ENCODE assay signal across 8 cellular contexts in the genomic region with DNA sequence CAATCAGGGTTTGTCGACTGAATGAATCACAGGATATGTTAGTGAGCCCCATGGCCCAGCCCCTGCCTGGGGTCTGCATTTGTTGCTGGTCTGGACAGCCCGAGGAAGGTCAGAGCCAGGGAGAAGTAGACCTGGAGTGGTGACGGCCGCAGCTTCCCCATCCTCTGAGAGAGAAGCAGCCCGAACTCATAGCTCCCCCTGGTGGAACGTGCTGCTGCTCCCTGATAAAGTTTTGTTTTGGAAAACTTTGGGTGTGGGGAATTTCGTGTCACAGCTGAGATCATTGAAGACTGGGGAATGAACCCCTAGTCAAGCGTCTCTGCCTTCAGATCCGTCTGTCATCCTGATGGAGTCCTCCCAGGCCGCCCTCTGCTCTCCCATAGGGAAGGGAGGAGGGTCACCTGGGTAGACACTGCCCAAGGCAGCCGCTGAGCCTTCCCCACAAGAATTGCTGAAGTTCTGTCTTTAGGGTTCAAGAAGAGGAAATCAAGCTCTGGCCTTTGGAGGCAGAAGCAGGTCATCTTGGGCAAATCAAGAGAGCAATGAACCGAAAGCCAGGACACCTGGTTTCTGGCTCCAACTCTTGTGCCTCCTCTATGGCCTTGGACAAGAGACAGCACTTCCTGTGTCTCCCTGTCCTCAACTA.
DNase-seq lines count a peak whose midpoint lies in the region; ATAC-seq and TF ChIP-seq lines count a peak whose summit lies in the region.

No MANE protein-coding gene starts in this region.

- no peak overlapping the region for H3K23ac ChIP-seq in mesenchymal stem cell (ENCODE audit: low read length in 2 of 2)

- peaks cover 6% of the 10 kb centered on the region for H3K27me3 Mint-ChIP-seq in CD4-positive, alpha-beta T cell

- no peak overlapping the region for H2AK5ac ChIP-seq in mesenchymal stem cell (ENCODE audit: low read length, severe bottlenecking)

- no peak overlapping the region for H2AFZ ChIP-seq in mesenchymal stem cell (ENCODE audit: low read depth, low read length)

- H3K9ac ChIP-seq in mesenchymal stem cell (ENCODE audit: low read length): no peak overlapping the region

- peaks cover 2% of the 10 kb centered on the region for H3K4me1 ChIP-seq in mesenchymal stem cell (ENCODE audit: control insufficient read depth, insufficient read depth, low read depth, low read length)

- H4K8ac ChIP-seq in mesenchymal stem cell (ENCODE audit: low read length): no peak overlapping the region

- H4K91ac ChIP-seq in mesenchymal stem cell (ENCODE audit: low read length): no peak overlapping the region

- no peaks in the 10 kb centered on the region for H3K36me3 Mint-ChIP-seq in CD4-positive, alpha-beta T cell (ENCODE audit: low read depth)

- no peak overlapping the region for H3K4me2 ChIP-seq in mesenchymal stem cell (ENCODE audit: low read length, poor library complexity, severe bottlenecking)

- no peak overlapping the region for H2BK12ac ChIP-seq in mesenchymal stem cell (ENCODE audit: low read length in 2 of 2)

- CTCF ChIA-PET in CD4-positive, alpha-beta T cell (lab: Charles Lee): no interaction called here

- H3K4ac ChIP-seq in mesenchymal stem cell (ENCODE audit: low read depth in 1 of 2, low read length in 2 of 2): no peak overlapping the region

- POLR2A ChIA-PET in CD4-positive, alpha-beta T cell (lab: Charles Lee): no interaction called here

- no peaks in the 10 kb centered on the region for H3K4me1 Mint-ChIP-seq in CD4-positive, alpha-beta T cell (ENCODE audit: low read depth)

- no peaks in the 10 kb centered on the region for H3K9me3 ChIP-seq in mesenchymal stem cell (ENCODE audit: control insufficient read depth, low read length)
- H3K9me3 ChIP-seq in CD4-positive, alpha-beta T cell (ENCODE audit: control insufficient read depth, low read length): no peaks in the 10 kb centered on the region

- no peaks in the 10 kb centered on the region for H3K79me1 ChIP-seq in mesenchymal stem cell (replicated peaks; ENCODE audit: low read length, poor library complexity, severe bottlenecking)

- intact Hi-C loops in CD4-positive, alpha-beta T cell (cut with DNase I, micrococcal nuclease): no loop called here

- ATAC-seq in HG03571 (IDR thresholded peaks at IDR 0.05; ENCODE audit: unreplicated experiment) (no peak), HG02678 (IDR thresholded peaks at IDR 0.05; ENCODE audit: unreplicated experiment) (no peak)
- no peak for ATAC-seq in CD4-positive, alpha-beta T cell (ENCODE audit: poor library complexity)

- no peaks in the 10 kb centered on the region for H3K9me3 Mint-ChIP-seq in CD4-positive, alpha-beta T cell

- H3K36me3 ChIP-seq in mesenchymal stem cell (ENCODE audit: control insufficient read depth in 1 of 2, insufficient read depth in 2 of 2, low read depth in 1 of 2, low read length in 2 of 2): no peaks in the 10 kb centered on the region

- WGBS in mesenchymal stem cell: 33% methylated on average over 12 of the region's 12 CpGs

- H2BK120ac ChIP-seq in mesenchymal stem cell (ENCODE audit: low read depth, low read length): no peak overlapping the region

- DNase-seq in NCI-H2081 (lab: John Stamatoyannopoulos, UW) (peak; percentile 17 to 34), NCI-H2081 treated with DMSO at 0.1 percent for 48 hours (lab: John Stamatoyannopoulos, UW) (no peak), NAMALWA (ENCODE audit: low spot score) (peak; percentile 8), dermis microvascular lymphatic vessel endothelial cell (ENCODE audit: low read depth in 2 of 2) (peak; percentile 7 to 53), mesenchymal stem cell (peak; percentile 58)
- DNase-seq in CD4-positive, alpha-beta T cell: no peak

- TF ChIP-seq CTCF in CD4-positive, alpha-beta T cell (IDR thresholded peaks at IDR 0.05): no peak

- no peak overlapping the region for H3K4me3 ChIP-seq in mesenchymal stem cell (ENCODE audit: insufficient read depth in 1 of 2, low read depth in 1 of 2, low read length in 2 of 2)

- H3K4me3 Mint-ChIP-seq in CD4-positive, alpha-beta T cell: no peak overlapping the region

- H3K14ac ChIP-seq in mesenchymal stem cell (ENCODE audit: low read length in 2 of 2): no peak overlapping the region

- H3K27ac Mint-ChIP-seq in CD4-positive, alpha-beta T cell: no peak overlapping the region

- no peak overlapping the region for H2BK15ac ChIP-seq in mesenchymal stem cell (ENCODE audit: low read depth, poor library complexity, severe bottlenecking)

- no peak overlapping the region for H3K18ac ChIP-seq in mesenchymal stem cell (ENCODE audit: low read depth in 1 of 2, low read length in 2 of 2)

- no peak overlapping the region for H2BK5ac ChIP-seq in mesenchymal stem cell (ENCODE audit: low read depth, low read length, poor library complexity, severe bottlenecking)

- peaks cover 38% of the 10 kb centered on the region in 2 experiments for H3K27me3 ChIP-seq in mesenchymal stem cell (ENCODE audit: control insufficient read depth in 1 of 2, insufficient read depth in 1 of 2, low read length in 2 of 2)
- no peaks in the 10 kb centered on the region for H3K27me3 ChIP-seq in CD4-positive, alpha-beta T cell (ENCODE audit: control insufficient read depth, insufficient read depth, low read length)

- no peak overlapping the region for H3K27ac ChIP-seq in mesenchymal stem cell (ENCODE audit: low read length, poor library complexity, severe bottlenecking)
- no peak overlapping the region for H3K27ac ChIP-seq in CD4-positive, alpha-beta T cell (ENCODE audit: low read depth, low read length)

Comparison
In these comparisons a context has a peak if more than half of its experiments do, and no peak if none do; other contexts are left out.
1. DNase-seq: peak in NCI-H2081 (2 of 2), NAMALWA (single experiment), dermis microvascular lymphatic vessel endothelial cell (2 of 2) and mesenchymal stem cell (single experiment); none in NCI-H2081 treated with DMSO at 0.1 percent for 48 hours (single experiment) and CD4-positive, alpha-beta T cell (0 of 10).